ENCODE assay signal across 9 cellular contexts in genomic region chr6:170147056-170147787, GRCh38.
DNase-seq lines count a peak whose midpoint lies in the region; ATAC-seq and TF ChIP-seq lines count a peak whose summit lies in the region.
"Had no signal": no experiment of that assay in that cellular context is flagged by ENCODE, and none has a peak within 500 bp of the region (broad histone marks: within the 10 kb centered on the region; RNA-seq: fewer than 3 reads in every experiment).

No MANE protein-coding gene starts in this region.

- H3K27me3 ChIP-seq in foreskin keratinocyte, result peaks cover 23% of the 10 kb centered on the region
- H3K27me3 ChIP-seq: right lobe of liver had no signal

- no peak for TF ChIP-seq CTCF in foreskin keratinocyte (conservative IDR thresholded peaks at IDR 0.05)

- no peak for TF ChIP-seq POLR2A in erythroblast (IDR thresholded peaks at IDR 0.05; ENCODE audit: low read length)

- peak; percentile 50 for ATAC-seq in foreskin keratinocyte
- ATAC-seq in SK-N-SH treated with all-trans-retinoic acid at 6 μM for 48 hours, result no peak
- ATAC-seq in activated CD4-positive, CD25-positive, alpha-beta regulatory T cell treated with anti-CD3 and anti-CD28 coated beads, Interleukin-2, amount 50 U/mL, for 24 hours, result no peak

- DNase-seq in DMS53 (lab: John Stamatoyannopoulos, UW) (peak; percentile 84), SW480 (ENCODE audit: low spot score) (peak; percentile 26), foreskin keratinocyte (no peak), putamen (ENCODE audit: low spot score) (peak; percentile 45), erythroblast (lab: John Stamatoyannopoulos, UW) (no peak), NCI-H748 (lab: John Stamatoyannopoulos, UW; ENCODE audit: unreplicated experiment) (no peak)

- no peak overlapping the region for H3K27ac ChIP-seq in foreskin keratinocyte
- H3K27ac ChIP-seq: right lobe of liver had no signal

- H3K4me1 ChIP-seq in foreskin keratinocyte, result peaks cover 3% of the 10 kb centered on the region

TF ChIP-seq in SK-N-SH treated with all-trans-retinoic acid at 6 μM for 48 hours, 23 proteins besides CTCF, POLR2A, EP300 and RAD21:
- no peak for TF ChIP-seq SNAI2 (CRISPR knock-in tag; IDR thresholded peaks at IDR 0.05)
- no peak for TF ChIP-seq TOX (CRISPR knock-in tag; IDR thresholded peaks at IDR 0.05; ENCODE audit: borderline replicate concordance)
- no peak for TF ChIP-seq ZNF8 (CRISPR knock-in tag; IDR thresholded peaks at IDR 0.05)
- TF ChIP-seq ZNF70 (CRISPR knock-in tag; IDR thresholded peaks at IDR 0.05), result no peak
- TF ChIP-seq, protein P1, sequence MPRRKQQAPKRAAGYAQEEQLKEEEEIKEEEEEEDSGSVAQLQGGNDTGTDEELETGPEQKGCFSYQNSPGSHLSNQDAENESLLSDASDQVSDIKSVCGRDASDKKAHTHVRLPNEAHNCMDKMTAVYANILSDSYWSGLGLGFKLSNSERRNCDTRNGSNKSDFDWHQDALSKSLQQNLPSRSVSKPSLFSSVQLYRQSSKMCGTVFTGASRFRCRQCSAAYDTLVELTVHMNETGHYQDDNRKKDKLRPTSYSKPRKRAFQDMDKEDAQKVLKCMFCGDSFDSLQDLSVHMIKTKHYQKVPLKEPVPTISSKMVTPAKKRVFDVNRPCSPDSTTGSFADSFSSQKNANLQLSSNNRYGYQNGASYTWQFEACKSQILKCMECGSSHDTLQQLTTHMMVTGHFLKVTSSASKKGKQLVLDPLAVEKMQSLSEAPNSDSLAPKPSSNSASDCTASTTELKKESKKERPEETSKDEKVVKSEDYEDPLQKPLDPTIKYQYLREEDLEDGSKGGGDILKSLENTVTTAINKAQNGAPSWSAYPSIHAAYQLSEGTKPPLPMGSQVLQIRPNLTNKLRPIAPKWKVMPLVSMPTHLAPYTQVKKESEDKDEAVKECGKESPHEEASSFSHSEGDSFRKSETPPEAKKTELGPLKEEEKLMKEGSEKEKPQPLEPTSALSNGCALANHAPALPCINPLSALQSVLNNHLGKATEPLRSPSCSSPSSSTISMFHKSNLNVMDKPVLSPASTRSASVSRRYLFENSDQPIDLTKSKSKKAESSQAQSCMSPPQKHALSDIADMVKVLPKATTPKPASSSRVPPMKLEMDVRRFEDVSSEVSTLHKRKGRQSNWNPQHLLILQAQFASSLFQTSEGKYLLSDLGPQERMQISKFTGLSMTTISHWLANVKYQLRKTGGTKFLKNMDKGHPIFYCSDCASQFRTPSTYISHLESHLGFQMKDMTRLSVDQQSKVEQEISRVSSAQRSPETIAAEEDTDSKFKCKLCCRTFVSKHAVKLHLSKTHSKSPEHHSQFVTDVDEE (CRISPR knock-in tag; IDR thresholded peaks at IDR 0.05), result no peak
- TF ChIP-seq CSDC2 (CRISPR knock-in tag; IDR thresholded peaks at IDR 0.05), result no peak
- no peak for TF ChIP-seq TCF4 (CRISPR knock-in tag; IDR thresholded peaks at IDR 0.05; ENCODE audit: borderline replicate concordance)
- TF ChIP-seq PPARA (CRISPR knock-in tag; IDR thresholded peaks at IDR 0.05; ENCODE audit: borderline replicate concordance), result no peak
- TF ChIP-seq ESRRG (CRISPR knock-in tag; IDR thresholded peaks at IDR 0.05), result no peak
- TF ChIP-seq RARB (CRISPR knock-in tag; IDR thresholded peaks at IDR 0.05), result no peak
- no peak for TF ChIP-seq BACH2 (CRISPR knock-in tag; IDR thresholded peaks at IDR 0.05; ENCODE audit: borderline replicate concordance)
- TF ChIP-seq ARNTL (CRISPR knock-in tag; IDR thresholded peaks at IDR 0.05; ENCODE audit: borderline replicate concordance, low read depth), result no peak

Comparison
In these comparisons a context has a peak if more than half of its experiments do, and no peak if none do; other contexts are left out.
1. DNase-seq: peak in DMS53 (single experiment), SW480 (single experiment) and putamen (single experiment); none in foreskin keratinocyte (0 of 2), erythroblast (0 of 2) and NCI-H748 (single experiment).